Comparison of ENCODE assay signal across 12 cellular contexts in genomic region chr4:3858046-3858730, GRCh38.
"Had no signal": no experiment of that assay in that cellular context is flagged by ENCODE, and none has a peak within 500 bp of the region (broad histone marks: within the 10 kb centered on the region; RNA-seq: fewer than 3 reads in every experiment).

No MANE protein-coding gene starts in this region.

- H3K4me3 Mint-ChIP-seq: activated naive CD4-positive, alpha-beta T cell treated with anti-CD3 and anti-CD28 coated beads, Interleukin-2, amount 10 ng/mL, durations not matched to agents 7 days and 5 days had no signal

- H3K9me3 ChIP-seq: colonic mucosa, gastrocnemius medialis, heart right ventricle, stomach, thoracic aorta had no signal

- H3K4me1 ChIP-seq: colonic mucosa, gastrocnemius medialis, stomach had no signal

- H3K36me3 ChIP-seq: colonic mucosa, gastrocnemius medialis, heart right ventricle, stomach, thoracic aorta had no signal

- H3K27ac Mint-ChIP-seq: activated naive CD4-positive, alpha-beta T cell treated with anti-CD3 and anti-CD28 coated beads, Interleukin-2, amount 10 ng/mL, durations not matched to agents 7 days and 5 days; activated T-helper 2 cell treated with anti-CD3 and anti-CD28 coated beads, Interferon-gamma antibody, Interleukin-2, Interleukin-4, amounts not matched to agents 10 μg/mL and 5 μg/mL and 100 μg/mL, durations not matched to agents 14 hours and 24 hours and 36 hours had no signal

- H3K27ac ChIP-seq: colonic mucosa, gastrocnemius medialis, heart right ventricle, stomach, thoracic aorta had no signal

- ATAC-seq: gastrocnemius medialis, heart right ventricle had no signal

- FAIRE-seq: keratinocyte had no signal

- H3K27me3 ChIP-seq: colonic mucosa had no signal

- H3K4me3 ChIP-seq: colonic mucosa, gastrocnemius medialis, heart right ventricle, stomach, thoracic aorta had no signal

- H3K9me3 Mint-ChIP-seq: activated naive CD4-positive, alpha-beta T cell treated with anti-CD3 and anti-CD28 coated beads, Interleukin-2, amount 10 ng/mL, durations not matched to agents 7 days and 5 days; activated T-helper 2 cell treated with anti-CD3 and anti-CD28 coated beads, Interferon-gamma antibody, Interleukin-2, Interleukin-4, amounts not matched to agents 10 μg/mL and 5 μg/mL and 100 μg/mL, durations not matched to agents 14 hours and 24 hours and 36 hours had no signal

- H3K4me1 Mint-ChIP-seq: activated naive CD4-positive, alpha-beta T cell treated with anti-CD3 and anti-CD28 coated beads, Interleukin-2, amount 10 ng/mL, durations not matched to agents 7 days and 5 days had no signal

- DNase-seq: activated CD4-positive, alpha-beta T cell treated with anti-CD3 and anti-CD28 coated beads, Interleukin-2, amount 50 U/mL, for 1 hour; activated naive CD4-positive, alpha-beta T cell treated with anti-CD3 and anti-CD28 coated beads, Interleukin-2, amount 10 ng/mL, durations not matched to agents 7 days and 5 days; colonic mucosa; effector CD4-positive, alpha-beta T cell; gastrocnemius medialis; heart right ventricle; stimulated activated CD4-positive, alpha-beta T cell treated with anti-CD3 and anti-CD28 coated beads, Interleukin-15, amount 100 ng/mL, for 24 hours; stimulated activated CD4-positive, alpha-beta T cell treated with anti-CD3 and anti-CD28 coated beads, Interleukin-4, amount 100 ng/mL, for 24 hours; stomach had no signal

- H3K36me3 Mint-ChIP-seq: activated naive CD4-positive, alpha-beta T cell treated with anti-CD3 and anti-CD28 coated beads, Interleukin-2, amount 10 ng/mL, durations not matched to agents 7 days and 5 days had no signal
